Comparison of ENCODE assay signal across 1 cellular context in the genomic region with DNA sequence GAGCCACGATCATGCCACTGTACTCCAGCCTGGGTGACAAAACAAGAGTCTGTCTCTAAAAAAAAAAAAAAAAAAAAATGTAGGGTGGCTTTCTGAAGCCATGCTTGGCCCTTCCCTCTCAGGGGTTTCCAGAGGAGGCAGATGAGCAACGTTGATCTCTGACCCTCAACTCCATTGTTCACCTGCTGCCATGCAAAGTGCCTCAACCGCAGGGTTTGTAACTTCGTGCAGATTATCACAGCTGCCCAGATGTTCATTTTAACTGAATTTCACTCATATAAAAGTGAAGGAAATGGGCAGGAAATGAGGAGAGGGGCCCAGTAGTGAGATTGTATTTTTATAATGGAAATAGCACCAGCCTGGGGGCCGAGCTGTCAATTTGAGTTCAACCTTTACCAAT.
TF ChIP-seq lines count a peak whose summit lies in the region.

No MANE protein-coding gene starts in this region.

TF ChIP-seq in K562, 482 proteins besides CTCF, POLR2A, EP300 and RAD21:
- no peak for TF ChIP-seq CEBPB (tag; IDR thresholded peaks at IDR 0.05)
- no peak for TF ChIP-seq E2F6 (IDR thresholded peaks at IDR 0.05; ENCODE audit: borderline replicate concordance in 1 of 2, extremely low read depth in 1 of 2, insufficient read depth in 1 of 2, insufficient read length in 1 of 2, low read depth in 1 of 2, low read length in 1 of 2, poor library complexity in 1 of 2, severe bottlenecking in 1 of 2)
- no peak for TF ChIP-seq KDM2B (CRISPR knock-in tag; IDR thresholded peaks at IDR 0.05)
- TF ChIP-seq ZNF184 (CRISPR knock-in tag; IDR thresholded peaks at IDR 0.05) = no peak
- no peak for TF ChIP-seq HNRNPK (IDR thresholded peaks at IDR 0.05; ENCODE audit: low read depth, low read length, poor library complexity, severe bottlenecking)
- no peak for TF ChIP-seq PCBP2 (IDR thresholded peaks at IDR 0.05; ENCODE audit: low read depth, low read length, poor library complexity, severe bottlenecking)
- TF ChIP-seq NFIX (CRISPR knock-in tag; IDR thresholded peaks at IDR 0.05; ENCODE audit: low read depth) = no peak
- TF ChIP-seq RBFOX2 (IDR thresholded peaks at IDR 0.05; ENCODE audit: low read depth, low read length) = no peak
- no peak for TF ChIP-seq NCOA2 (IDR thresholded peaks at IDR 0.05; ENCODE audit: partially characterized antibody in 2 of 2)
- no peak for TF ChIP-seq HMG20A (CRISPR knock-in tag; conservative IDR thresholded peaks at IDR 0.05)
- no peak for TF ChIP-seq PHB (CRISPR knock-in tag; IDR thresholded peaks at IDR 0.05)
